Comparison of ENCODE assay signal across 8 cellular contexts in the genomic region with DNA sequence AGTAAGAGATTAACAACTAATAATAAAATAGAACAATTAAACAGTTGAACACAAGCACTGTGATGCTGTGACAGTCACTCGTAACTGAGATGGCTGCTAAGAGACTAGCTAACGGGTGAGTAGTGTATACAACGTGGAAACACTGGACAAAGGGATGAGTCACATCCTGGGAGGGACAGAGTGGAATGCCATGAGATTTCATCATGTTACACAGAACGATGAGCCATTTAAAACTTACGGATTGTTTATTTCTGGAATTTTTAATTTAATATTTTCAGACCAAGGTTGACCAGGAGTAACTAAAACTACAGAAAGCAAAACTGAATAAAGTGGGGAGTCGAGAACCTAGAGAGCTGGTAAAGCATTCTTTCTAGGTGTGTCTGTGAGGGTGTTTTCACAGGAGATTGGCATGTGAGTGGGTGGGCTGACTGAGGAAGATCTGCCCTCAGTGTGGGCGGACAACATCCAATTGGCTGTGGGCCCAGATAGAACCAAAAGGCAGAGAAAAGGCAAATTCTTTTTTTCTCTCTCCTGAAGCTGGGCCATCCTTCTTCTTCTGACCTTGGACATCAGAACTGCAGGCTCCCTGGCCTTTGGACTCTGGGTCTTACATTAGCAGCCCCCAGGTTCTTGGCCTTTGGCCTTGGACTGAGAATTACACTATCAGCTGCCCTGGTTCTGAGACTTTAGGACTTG. TPM values are rescaled to one million over a fixed set of nuclear protein-coding genes. Genes with fewer than 3 reads are reported as not detected.
DNase-seq lines count a peak whose midpoint lies in the region; ATAC-seq and TF ChIP-seq lines count a peak whose summit lies in the region.

No MANE protein-coding gene starts in this region.

- H3K4me3 ChIP-seq in GM12864 (ENCODE audit: low read depth, low read length) (peak overlapping the region; percentile 18; the same call in 1 of the 2 replicates), HUES64 (ENCODE audit: low read length) (no peak overlapping the region), skeletal muscle cell (ENCODE audit: low read depth, low read length) (peak overlapping the region; percentile 21)

- no peak for TF ChIP-seq CTCF in GM12864 (IDR thresholded peaks at IDR 0.05; ENCODE audit: low read depth, low read length, missing control alignments)

- no peaks in the 10 kb centered on the region for H3K27me3 ChIP-seq in HUES64 (ENCODE audit: insufficient read depth, low read length)

- no peaks in the 10 kb centered on the region for H3K36me3 Mint-ChIP-seq in activated T-helper 1 cell treated with anti-CD3 and anti-CD28 coated beads, Interleukin-12 subunit alpha, Interleukin-12 subunit beta, Interleukin-2, Interleukin-4 antibody, amounts not matched to agents 30 ng/mL and 10 ng/mL and 1 ng/mL, durations not matched to agents 14 hours and 24 hours and 36 hours (ENCODE audit: low read depth)

- DNase-seq in GM12864 (ENCODE audit: low read depth) = no peak
- no peak for DNase-seq in activated T-helper 1 cell treated with anti-CD3 and anti-CD28 coated beads, Interleukin-12 subunit alpha, Interleukin-12 subunit beta, Interleukin-2, Interleukin-4 antibody, amounts not matched to agents 30 ng/mL and 10 ng/mL and 1 ng/mL, durations not matched to agents 14 hours and 24 hours and 36 hours (ENCODE audit: low spot score)
- DNase-seq in glomerular visceral epithelial cell (ENCODE audit: extremely low spot score) = peak; percentile 87
- DNase-seq in skeletal muscle cell (ENCODE audit: low read depth) = peak; percentile 92
- no peak for DNase-seq in NCI-H524 (lab: John Stamatoyannopoulos, UW)
- no peak for DNase-seq in NCI-H510A (lab: John Stamatoyannopoulos, UW)

- no peaks in the 10 kb centered on the region for H3K36me3 ChIP-seq in HUES64 (ENCODE audit: insufficient read depth, low read length)

- H3K9me3 ChIP-seq in HUES64 (ENCODE audit: insufficient read depth, low read depth, low read length) = no peaks in the 10 kb centered on the region

- H3K4me1 Mint-ChIP-seq in activated T-helper 1 cell treated with anti-CD3 and anti-CD28 coated beads, Interleukin-12 subunit alpha, Interleukin-12 subunit beta, Interleukin-2, Interleukin-4 antibody, amounts not matched to agents 30 ng/mL and 10 ng/mL and 1 ng/mL, durations not matched to agents 14 hours and 24 hours and 36 hours (ENCODE audit: low read depth) = peaks cover 44% of the 10 kb centered on the region

- H3K9me3 Mint-ChIP-seq in activated T-helper 1 cell treated with anti-CD3 and anti-CD28 coated beads, Interleukin-12 subunit alpha, Interleukin-12 subunit beta, Interleukin-2, Interleukin-4 antibody, amounts not matched to agents 30 ng/mL and 10 ng/mL and 1 ng/mL, durations not matched to agents 14 hours and 24 hours and 36 hours = no peaks in the 10 kb centered on the region

- intact Hi-C loops in activated T-helper 1 cell treated with anti-CD3 and anti-CD28 coated beads, Interleukin-12 subunit alpha, Interleukin-12 subunit beta, Interleukin-2, Interleukin-4 antibody, amounts not matched to agents 30 ng/mL and 10 ng/mL and 1 ng/mL, durations not matched to agents 14 hours and 24 hours and 36 hours (cut with micrococcal nuclease) = loop anchor here (1.0 kb wide), 1 partner anchor 14 kb away; no protein-coding TSS in a partner anchor

- H3K27ac ChIP-seq in HUES64 (ENCODE audit: low read depth, low read length) = peak overlapping the region; percentile 26; the same call in 1 of the 2 replicates

- H3K4me3 Mint-ChIP-seq in activated T-helper 1 cell treated with anti-CD3 and anti-CD28 coated beads, Interleukin-12 subunit alpha, Interleukin-12 subunit beta, Interleukin-2, Interleukin-4 antibody, amounts not matched to agents 30 ng/mL and 10 ng/mL and 1 ng/mL, durations not matched to agents 14 hours and 24 hours and 36 hours = peak overlapping the region; percentile 65

- 79% methylated on average over 7 of the region's 7 CpGs for WGBS in HUES64

- peak overlapping the region; percentile 91 for H3K27ac Mint-ChIP-seq in activated T-helper 1 cell treated with anti-CD3 and anti-CD28 coated beads, Interleukin-12 subunit alpha, Interleukin-12 subunit beta, Interleukin-2, Interleukin-4 antibody, amounts not matched to agents 30 ng/mL and 10 ng/mL and 1 ng/mL, durations not matched to agents 14 hours and 24 hours and 36 hours

- H3K9ac ChIP-seq in HUES64 (ENCODE audit: low read depth, low read length) = peak overlapping the region; percentile 54; the same call in 1 of the 2 replicates

- H3K27me3 Mint-ChIP-seq in activated T-helper 1 cell treated with anti-CD3 and anti-CD28 coated beads, Interleukin-12 subunit alpha, Interleukin-12 subunit beta, Interleukin-2, Interleukin-4 antibody, amounts not matched to agents 30 ng/mL and 10 ng/mL and 1 ng/mL, durations not matched to agents 14 hours and 24 hours and 36 hours (ENCODE audit: insufficient read depth) = no peaks in the 10 kb centered on the region

- H3K4me1 ChIP-seq in HUES64 (ENCODE audit: insufficient read depth, low read length) = no peaks in the 10 kb centered on the region; the same call in 1 of the 2 replicates

- ATAC-seq in GM21576 (IDR thresholded peaks at IDR 0.05; ENCODE audit: unreplicated experiment) = peak; percentile 44

RNA-seq across cellular contexts. Expression of gene TMSB10, which starts 14.6 kb away (rescaled TPM):
- polyA plus RNA-seq in HUES64 (2013, experiment 1 of 2) = 1,298 TPM
- polyA plus RNA-seq in HUES64 (2013, experiment 2 of 2) = 1,577 TPM
- total RNA-seq in activated T-helper 1 cell treated with anti-CD3 and anti-CD28 coated beads, Interleukin-12 subunit alpha, Interleukin-12 subunit beta, Interleukin-2, Interleukin-4 antibody, amounts not matched to agents 30 ng/mL and 10 ng/mL and 1 ng/mL, durations not matched to agents 14 hours and 24 hours and 36 hours = 2,415 and 2,510 TPM in 2 replicates

RNA-seq across cellular contexts. Expression of gene TRABD2A, which starts 39.1 kb away (rescaled TPM):
- 2.4 TPM for polyA plus RNA-seq in HUES64 (2013, experiment 1 of 2)
- 2.4 TPM for polyA plus RNA-seq in HUES64 (2013, experiment 2 of 2)
- 62.1 and 62.2 TPM in 2 replicates for total RNA-seq in activated T-helper 1 cell treated with anti-CD3 and anti-CD28 coated beads, Interleukin-12 subunit alpha, Interleukin-12 subunit beta, Interleukin-2, Interleukin-4 antibody, amounts not matched to agents 30 ng/mL and 10 ng/mL and 1 ng/mL, durations not matched to agents 14 hours and 24 hours and 36 hours

RNA-seq across cellular contexts. Expression of gene KCMF1, which starts 50.9 kb away (rescaled TPM):
- polyA plus RNA-seq in HUES64 (2013, experiment 1 of 2) = 84.6 TPM
- polyA plus RNA-seq in HUES64 (2013, experiment 2 of 2) = 84.9 TPM
- total RNA-seq in activated T-helper 1 cell treated with anti-CD3 and anti-CD28 coated beads, Interleukin-12 subunit alpha, Interleukin-12 subunit beta, Interleukin-2, Interleukin-4 antibody, amounts not matched to agents 30 ng/mL and 10 ng/mL and 1 ng/mL, durations not matched to agents 14 hours and 24 hours and 36 hours = 98.1 and 108 TPM in 2 replicates

Comparison
In these comparisons a context has a peak if more than half of its experiments do, and no peak if none do; other contexts are left out.
1. DNase-seq: peak in glomerular visceral epithelial cell (single experiment) and skeletal muscle cell (single experiment); none in GM12864 (single experiment), activated T-helper 1 cell treated with anti-CD3 and anti-CD28 coated beads, Interleukin-12 subunit alpha, Interleukin-12 subunit beta, Interleukin-2, Interleukin-4 antibody, amounts not matched to agents 30 ng/mL and 10 ng/mL and 1 ng/mL, durations not matched to agents 14 hours and 24 hours and 36 hours (single experiment), NCI-H524 (0 of 2) and NCI-H510A (single experiment).